8 cellular contexts compared by ENCODE assay signal in genomic region chr2:231199219-231199618, GRCh38. TPM values are rescaled to one million over a fixed set of nuclear protein-coding genes. Genes with fewer than 3 reads are reported as not detected.
DNase-seq lines count a peak whose midpoint lies in the region; ATAC-seq and TF ChIP-seq lines count a peak whose summit lies in the region.

No MANE protein-coding gene starts in this region.

- TF ChIP-seq CTCF in GM12864 (IDR thresholded peaks at IDR 0.05; ENCODE audit: low read depth, low read length, missing control alignments) (no peak), retinal pigment epithelial cell (conservative IDR thresholded peaks at IDR 0.05; ENCODE audit: low read depth, low read length) (no peak)

- H3K4me1 ChIP-seq in SJCRH30, result peaks cover 4% of the 10 kb centered on the region; the same call in 1 of the 2 replicates

- DNase-seq in GM12864 (ENCODE audit: low read depth), result no peak
- DNase-seq in SJCRH30, result no peak
- peak; percentile 68 for DNase-seq in fibroblast of peridontal ligament (ENCODE audit: extremely low read depth)
- no peak for DNase-seq in retinal pigment epithelial cell (ENCODE audit: low read depth)
- no peak for DNase-seq in NCI-H2171 (lab: John Stamatoyannopoulos, UW)
- DNase-seq in NCI-H748 (lab: John Stamatoyannopoulos, UW; ENCODE audit: unreplicated experiment), result no peak
- no peak for DNase-seq in middle frontal gyrus (ENCODE audit: extremely low spot score, low spot score)

- H3K27ac ChIP-seq in SJCRH30, result peak overlapping the region; percentile 4; the same call in 1 of the 2 replicates

- no peaks in the 10 kb centered on the region for H3K9me3 ChIP-seq in SJCRH30 (replicated peaks)

- H3K27me3 ChIP-seq in SJCRH30, result no peaks in the 10 kb centered on the region

- H3K36me3 ChIP-seq in SJCRH30, result peaks cover 7% of the 10 kb centered on the region; the same call in 1 of the 2 replicates

- no peak for ATAC-seq in HG02642 (IDR thresholded peaks at IDR 0.05; ENCODE audit: poor library complexity, unreplicated experiment)

- H3K4me3 ChIP-seq in GM12864 (ENCODE audit: low read depth, low read length), result peak overlapping the region; percentile 63
- H3K4me3 ChIP-seq in SJCRH30, result peak overlapping the region; percentile 82
- H3K4me3 ChIP-seq in retinal pigment epithelial cell (ENCODE audit: low read length), result peak overlapping the region; percentile 97

RNA-seq across cellular contexts. Expression of gene ARMC9, which starts 0.8 kb away (rescaled TPM):
- total RNA-seq in SJCRH30 (2014; rRNA removed; shearing (Covaris generic)), result 16.3 and 19.9 TPM in 2 replicates
